ENCODE assay signal across 21 cellular contexts in genomic region chr16:86608301-86608747, GRCh38. TPM values are rescaled to one million over a fixed set of nuclear protein-coding genes. Genes with fewer than 3 reads are reported as not detected.
DNase-seq lines count a peak whose midpoint lies in the region; ATAC-seq and TF ChIP-seq lines count a peak whose summit lies in the region.
"Had no signal": no experiment of that assay in that cellular context is flagged by ENCODE, and none has a peak within 500 bp of the region (broad histone marks: within the 10 kb centered on the region; RNA-seq: fewer than 3 reads in every experiment).

No MANE protein-coding gene starts in this region.

- peak overlapping the region; percentile 68 for H3K27ac ChIP-seq in IMR-90 (ENCODE audit: insufficient read depth, low read length)
- no peak overlapping the region for H3K27ac ChIP-seq in brain microvascular endothelial cell
- no peak overlapping the region for H3K27ac ChIP-seq in psoas muscle
- H3K27ac ChIP-seq in CD8-positive, alpha-beta memory T cell (ENCODE audit: low read depth, low read length), result no peak overlapping the region
- H3K27ac ChIP-seq: dorsolateral prefrontal cortex, neural progenitor cell, uterus had no signal

- H2AFZ ChIP-seq in IMR-90 (replicated peaks; ENCODE audit: low read length, poor library complexity), result peak overlapping the region; percentile 9
- H2AFZ ChIP-seq: neural progenitor cell had no signal

- no peak overlapping the region for H3K27ac Mint-ChIP-seq in CD8-positive, alpha-beta memory T cell
- H3K27ac Mint-ChIP-seq: neural progenitor cell had no signal

- H3K14ac ChIP-seq in IMR-90 (replicated peaks; ENCODE audit: low read depth, low read length), result peak overlapping the region; percentile 72

- H3K56ac ChIP-seq in IMR-90 (ENCODE audit: extremely low read depth, insufficient read depth, low read length), result peak overlapping the region; percentile 59

- intact Hi-C loops in IMR-90 (cut with micrococcal nuclease), result loop anchor here (2.0 kb wide), 1 partner anchor 18 kb away; no protein-coding TSS in a partner anchor
- intact Hi-C loops in psoas muscle (cut with DNase I), result no loop called here

- peak overlapping the region; percentile 97 for H3K4ac ChIP-seq in IMR-90 (ENCODE audit: low read depth, low read length)

- TF ChIP-seq CTCF in AG10803 (conservative IDR thresholded peaks at IDR 0.05; ENCODE audit: low read length), result 0 out of 2 replicates have a peak, but pooled peaks have one; percentile 5
- TF ChIP-seq CTCF in IMR-90 (conservative IDR thresholded peaks at IDR 0.05; ENCODE audit: low read depth, low read length), result peak; percentile 25; the same call in 1 of the 2 replicates
- TF ChIP-seq CTCF in brain microvascular endothelial cell (IDR thresholded peaks at IDR 0.05; ENCODE audit: low read depth, low read length, missing control alignments), result peak; percentile 38
- no peak for TF ChIP-seq CTCF in psoas muscle (IDR thresholded peaks at IDR 0.05)

- peaks cover 28% of the 10 kb centered on the region for H3K4me1 ChIP-seq in IMR-90 (ENCODE audit: control insufficient read depth, insufficient read depth, low read length)
- no peaks in the 10 kb centered on the region for H3K4me1 ChIP-seq in psoas muscle
- peaks cover 4% of the 10 kb centered on the region for H3K4me1 ChIP-seq in CD8-positive, alpha-beta memory T cell (ENCODE audit: insufficient read depth, low read length)
- H3K4me1 ChIP-seq: neural progenitor cell had no signal

- H3K18ac ChIP-seq in IMR-90 (ENCODE audit: low read depth, low read length), result peak overlapping the region; percentile 80

- H3K4me3 Mint-ChIP-seq in CD8-positive, alpha-beta memory T cell, result no peak overlapping the region
- H3K4me3 Mint-ChIP-seq: neural progenitor cell had no signal

- H3K27me3 Mint-ChIP-seq in CD8-positive, alpha-beta memory T cell, result peaks cover 11 to 31% of the 10 kb centered on the region in 2 donors

- H3K36me3 Mint-ChIP-seq in CD8-positive, alpha-beta memory T cell, result no peaks in the 10 kb centered on the region
- H3K36me3 Mint-ChIP-seq: neural progenitor cell had no signal

- no CpG with 5 or more reads among the region's 2 CpGs for WGBS in IMR-90 (ENCODE audit: extremely low coverage in 2 of 2, insufficient read length in 1 of 2), 2 experiments
- WGBS in psoas muscle, 3 donors, result 23 to 38% (median 33%) methylated on average over 2 of the region's 2 CpGs

- peak overlapping the region; percentile 71 for H2AK9ac ChIP-seq in IMR-90 (replicated peaks; ENCODE audit: low read depth, low read length, poor library complexity)

- peaks cover 29% of the 10 kb centered on the region for H3K9me1 ChIP-seq in IMR-90 (ENCODE audit: insufficient read depth, low read length)

- H3K36me3 ChIP-seq in IMR-90 (ENCODE audit: control insufficient read depth, insufficient read depth, low read length) (no peaks in the 10 kb centered on the region), brain microvascular endothelial cell (replicated peaks) (no peaks in the 10 kb centered on the region), psoas muscle (ENCODE audit: insufficient read depth in 1 of 2, low read depth in 1 of 2) (no peaks in the 10 kb centered on the region)
- no peaks in the 10 kb centered on the region for H3K36me3 ChIP-seq in CD8-positive, alpha-beta memory T cell (ENCODE audit: insufficient read depth, low read length)
- H3K36me3 ChIP-seq: neural progenitor cell, uterus had no signal

- DNase-seq in AG10803 (ENCODE audit: low read depth) (peak; percentile 63), IMR-90 (peak; percentile 49), brain microvascular endothelial cell (no peak), psoas muscle (no peak), NCI-H524 treated with DMSO at 0.1 percent for 48 hours (lab: John Stamatoyannopoulos, UW) (no peak), NCI-H2107 (lab: John Stamatoyannopoulos, UW) (no peak), epidermal melanocyte (ENCODE audit: insufficient read length, low spot score) (no peak)
- DNase-seq in CD8-positive, alpha-beta memory T cell, result no peak
- DNase-seq: activated CD4-positive, alpha-beta T cell treated with anti-CD3 and anti-CD28 coated beads, Interleukin-2, amount 50 U/mL, for 1 hour; activated naive CD4-positive, alpha-beta T cell treated with Interleukin-2 at 50 U/mL for 16 hours; activated T-cell treated with anti-CD3 and anti-CD28 coated beads for 4 hours; DMS153; dorsolateral prefrontal cortex; kidney; NCI-H1436; NCI-H2171 treated with DMSO at 0.1 percent for 48 hours; NCI-H82; uterus had no signal

- peaks cover 7 to 12% (median 12%) of the 10 kb centered on the region in 3 donors for H3K4me1 Mint-ChIP-seq in CD8-positive, alpha-beta memory T cell

- H3K9me3 ChIP-seq in IMR-90 (ENCODE audit: control insufficient read depth, insufficient read depth, low read length), result 0 out of 2 replicates have a peak, but pooled peaks cover 2% of the 10 kb centered on the region
- no peaks in the 10 kb centered on the region for H3K9me3 ChIP-seq in psoas muscle
- no peaks in the 10 kb centered on the region for H3K9me3 ChIP-seq in CD8-positive, alpha-beta memory T cell (ENCODE audit: low read length)
- H3K9me3 ChIP-seq: uterus had no signal

- TF ChIP-seq POLR2A in IMR-90 (IDR thresholded peaks at IDR 0.05; ENCODE audit: low read depth, low read length), result peak; percentile 51; the same call in 1 of the 2 replicates

- in situ Hi-C loops in IMR-90 (cut with MboI; ENCODE audit: low sequenced_read_pairs) (no loop called here), brain microvascular endothelial cell (cut with HindIII; ENCODE audit: low pct_ligation_motif_present, low sequenced_read_pairs) (no loop called here)

- H3K4me2 ChIP-seq in IMR-90 (ENCODE audit: low read depth, low read length), result no peak overlapping the region
- H3K4me2 ChIP-seq: neural progenitor cell had no signal

- H2AK5ac ChIP-seq in IMR-90 (ENCODE audit: low read depth, low read length), result peak overlapping the region; percentile 97

- peak overlapping the region; percentile 94; the same call in 2 of the 3 replicates for H2BK15ac ChIP-seq in IMR-90 (ENCODE audit: low read depth, low read length)

- TF ChIP-seq RAD21 in IMR-90 (IDR thresholded peaks at IDR 0.05; ENCODE audit: low read length), result peak; percentile 38; the same call in 1 of the 2 replicates

- peak overlapping the region; percentile 99 for H4K91ac ChIP-seq in IMR-90 (ENCODE audit: insufficient read depth, low read depth, low read length)

- peaks cover 4% of the 10 kb centered on the region for H4K20me1 ChIP-seq in IMR-90 (ENCODE audit: insufficient read depth, low read length)

- H3K79me1 ChIP-seq in IMR-90 (ENCODE audit: low read depth in 1 of 2, low read length in 2 of 2), result peaks cover 0 to 27% of the 10 kb centered on the region in 2 experiments; a peak in 3 of 4 replicates

- peaks cover 0 to 3% (median 0%) of the 10 kb centered on the region in 5 donors for H3K9me3 Mint-ChIP-seq in CD8-positive, alpha-beta memory T cell

- H2BK120ac ChIP-seq in IMR-90 (ENCODE audit: low read depth, low read length), result peak overlapping the region; percentile 97

- H3K4me3 ChIP-seq in AG10803 (ENCODE audit: low read length) (no peak overlapping the region), IMR-90 (ENCODE audit: insufficient read depth, low read depth, low read length) (no peak overlapping the region), brain microvascular endothelial cell (ENCODE audit: low read depth, low read length) (no peak overlapping the region), psoas muscle (no peak overlapping the region)
- H3K4me3 ChIP-seq in CD8-positive, alpha-beta memory T cell (ENCODE audit: low read length), result no peak overlapping the region
- H3K4me3 ChIP-seq: dorsolateral prefrontal cortex, neural progenitor cell, uterus had no signal

- H4K5ac ChIP-seq in IMR-90 (ENCODE audit: low read depth, low read length), result peak overlapping the region; percentile 59

- dilution Hi-C loops in IMR-90 (cut with HindIII; ENCODE audit: low sequenced_read_pairs, unreplicated experiment), result no loop called here

- peak overlapping the region; percentile 77 to 91 for H4K8ac ChIP-seq in IMR-90 (ENCODE audit: low read depth in 2 of 2, low read length in 2 of 2)

- CTCF ChIA-PET in IMR-90 (lab: Yijun Ruan, JAX), result interaction anchor here (0.8 to 1.5 kb wide), 3 partner anchors 10 to 414 kb away, joined by 3 to 4 read pairs (median 3); no protein-coding TSS in a partner anchor
- CTCF ChIA-PET in CD8-positive, alpha-beta memory T cell (lab: Charles Lee), result no interaction called here

- peak overlapping the region; percentile 95 for H2BK5ac ChIP-seq in IMR-90 (ENCODE audit: low read depth, low read length, poor library complexity, severe bottlenecking)

- peak overlapping the region; percentile 93 for H3K23ac ChIP-seq in IMR-90 (ENCODE audit: low read depth, low read length)

- POLR2A ChIA-PET in IMR-90 (lab: Charles Lee; ENCODE audit: unreplicated experiment), result interaction anchor here (0.9 kb wide), 1 partner anchor 30 kb away, joined by 3 read pairs; the partner anchor contains the start of gene FOXL1
- POLR2A ChIA-PET in CD8-positive, alpha-beta memory T cell (lab: Charles Lee), result no interaction called here

- H3K27me3 ChIP-seq in IMR-90 (ENCODE audit: control insufficient read depth, insufficient read depth, low read length) (no peaks in the 10 kb centered on the region), brain microvascular endothelial cell (replicated peaks) (no peaks in the 10 kb centered on the region), psoas muscle (ENCODE audit: insufficient read depth in 3 of 3, low read length in 2 of 3) (peaks cover 0 to 15% (median 4%) of the 10 kb centered on the region in 3 donors)
- H3K27me3 ChIP-seq in CD8-positive, alpha-beta memory T cell (ENCODE audit: insufficient read depth, low read length, poor library complexity, severe bottlenecking), result no peaks in the 10 kb centered on the region
- H3K27me3 ChIP-seq: neural progenitor cell, uterus had no signal

- ATAC-seq in IMR-90 (ENCODE audit: low read depth) (peak; percentile 33), psoas muscle (peak; percentile 62 to 95 (median 85))
- ATAC-seq: esophagus mucosa had no signal

- peak overlapping the region; percentile 10; the same call in 1 of the 2 replicates for H3K9ac ChIP-seq in IMR-90 (ENCODE audit: low read depth, low read length)
- H3K9ac ChIP-seq: neural progenitor cell had no signal

- no TSS peak for BruUV-seq in IMR-90 (replicated peaks; lab: Mats Ljungman, UMichigan)

- H2BK20ac ChIP-seq in IMR-90 (ENCODE audit: low read depth, low read length), result peak overlapping the region; percentile 97

RNA-seq across cellular contexts. Expression of gene FOXL1, which starts 30.0 kb away (rescaled TPM):
- total RNA-seq in IMR-90 (2012; rRNA removed) (15.2 and 23.9 TPM in 2 replicates), psoas muscle (under 1 TPM; 0.12 to 0.57 (median 0.31) TPM)
- polyA plus RNA-seq in IMR-90 (2012; rRNA removed) (25.8 and 29.9 TPM in 2 replicates), psoas muscle (1 to 10 TPM in 1 of 3 donors, under 1 TPM in 2; 0.14 to 1.3 (median 0.18) TPM)
- polyA plus RNA-seq in IMR-90 (2012; cell fraction: cytosol; rRNA removed), result 59.6 and 70.0 TPM in 2 replicates
- polyA plus RNA-seq in IMR-90 (2012; cell fraction: nucleus; rRNA removed; ENCODE audit: low replicate concordance), result 22.9 and 59.6 TPM in 2 replicates
- not detected for total RNA-seq in CD8-positive, alpha-beta memory T cell
- not detected for polyA plus RNA-seq in CD8-positive, alpha-beta memory T cell
- total RNA-seq: H1 had no signal

RNA-seq across cellular contexts. Expression of gene FOXC2, which starts 41.7 kb away (rescaled TPM):
- total RNA-seq in IMR-90 (2012; rRNA removed), result 0.90 and 1.1 TPM in 2 replicates
- polyA plus RNA-seq in IMR-90 (2012; rRNA removed), result 6.4 and 9.2 TPM in 2 replicates
- 5.5 and 8.7 TPM in 2 replicates for polyA plus RNA-seq in IMR-90 (2012; cell fraction: cytosol; rRNA removed)
- 4.3 and 7.4 TPM in 2 replicates for polyA plus RNA-seq in IMR-90 (2012; cell fraction: nucleus; rRNA removed; ENCODE audit: low replicate concordance)
- under 1 TPM; 0.15 to 0.34 (median 0.26) TPM for total RNA-seq in psoas muscle
- under 1 TPM; 0.14 to 0.18 (median 0.16) TPM for polyA plus RNA-seq in psoas muscle
- not detected for total RNA-seq in CD8-positive, alpha-beta memory T cell
- not detected for polyA plus RNA-seq in CD8-positive, alpha-beta memory T cell
- polyA plus RNA-seq: H1 had no signal

RNA-seq across cellular contexts. Expression of gene MTHFSD, which starts 53.3 kb away (rescaled TPM):
- 7.8 and 8.2 TPM in 2 replicates for total RNA-seq in IMR-90 (2012; rRNA removed)
- 13.7 and 16.8 TPM in 2 replicates for polyA plus RNA-seq in IMR-90 (2012; rRNA removed)
- 5.6 and 7.9 TPM in 2 replicates for polyA plus RNA-seq in IMR-90 (2012; cell fraction: cytosol; rRNA removed)
- 71.8 and 97.1 TPM in 2 replicates for polyA plus RNA-seq in IMR-90 (2012; cell fraction: nucleus; rRNA removed; ENCODE audit: low replicate concordance)
- total RNA-seq in psoas muscle, result 10 to 100 TPM in 2 of 4 donors, 1 to 10 TPM in 2; 6.8 to 15.8 (median 11.5) TPM
- polyA plus RNA-seq in psoas muscle, result 10 to 100 TPM in 1 of 3 donors, 1 to 10 TPM in 2; 4.3 to 16.0 (median 8.0) TPM
- 10 to 100 TPM; 21.9 to 25.0 TPM for total RNA-seq in CD8-positive, alpha-beta memory T cell
- 23.0 TPM for polyA plus RNA-seq in CD8-positive, alpha-beta memory T cell

Comparison
In these comparisons a context has a peak if more than half of its experiments do, and no peak if none do; other contexts are left out.
1. DNase-seq: peak in AG10803 (single experiment) and IMR-90 (single experiment); none in brain microvascular endothelial cell (single experiment), psoas muscle (0 of 2), NCI-H524 treated with DMSO at 0.1 percent for 48 hours (single experiment), CD8-positive, alpha-beta memory T cell (0 of 5), NCI-H2107 (single experiment) and epidermal melanocyte (single experiment).
2. RNA of gene FOXL1, which starts 30.0 kb away (total RNA-seq): 15.2 to 23.9 TPM in IMR-90; 0.12 to 0.57 TPM in psoas muscle and not detected in CD8-positive, alpha-beta memory T cell; every median in the first group is over 10 times any median in the second.